Comparison of ENCODE assay signal across 11 cellular contexts in genomic region chr3:5498981-5499380, GRCh38.
DNase-seq lines count a peak whose midpoint lies in the region; ATAC-seq and TF ChIP-seq lines count a peak whose summit lies in the region.
"Had no signal": no experiment of that assay in that cellular context is flagged by ENCODE, and none has a peak within 500 bp of the region (broad histone marks: within the 10 kb centered on the region; RNA-seq: fewer than 3 reads in every experiment).

No MANE protein-coding gene starts in this region.

- TF ChIP-seq CTCF in OCI-LY3 (IDR thresholded peaks at IDR 0.05; ENCODE audit: low read depth, low read length), result no peak
- TF ChIP-seq CTCF in right atrium auricular region (IDR thresholded peaks at IDR 0.05), result no peak

- no peak overlapping the region for H3K9ac ChIP-seq in OCI-LY3 (ENCODE audit: low read length)

- H3K27ac ChIP-seq in OCI-LY3 (ENCODE audit: low read length) (no peak overlapping the region), right atrium auricular region (no peak overlapping the region)
- H3K27ac ChIP-seq: C4-2B, PC-9 had no signal

- no peaks in the 10 kb centered on the region for H3K79me2 ChIP-seq in OCI-LY3 (ENCODE audit: low read length)

- DNase-seq in CD1c-positive myeloid dendritic cell (ENCODE audit: extremely low spot score) (no peak), Kasumi-1 (lab: John Stamatoyannopoulos, UW) (no peak), right atrium auricular region (ENCODE audit: low spot score) (no peak)
- DNase-seq in activated CD4-positive, CD25-positive, alpha-beta regulatory T cell (lab: John Stamatoyannopoulos, UW), result no peak
- DNase-seq: NCI-H187, PC-9 had no signal

- H3K9me3 ChIP-seq in OCI-LY3 (ENCODE audit: insufficient read depth, low read length), result no peaks in the 10 kb centered on the region
- no peaks in the 10 kb centered on the region for H3K9me3 ChIP-seq in right atrium auricular region

- H3K36me3 ChIP-seq in OCI-LY3 (replicated peaks; ENCODE audit: low read depth, low read length) (no peaks in the 10 kb centered on the region), right atrium auricular region (no peaks in the 10 kb centered on the region)

- no peak overlapping the region for H2AFZ ChIP-seq in OCI-LY3 (ENCODE audit: low read depth, low read length)
- H2AFZ ChIP-seq: PC-9 had no signal

- no peak overlapping the region for H3K4me3 ChIP-seq in OCI-LY3 (ENCODE audit: low read length)
- no peak overlapping the region for H3K4me3 ChIP-seq in right atrium auricular region
- H3K4me3 ChIP-seq: PC-9 had no signal

- peaks cover 19% of the 10 kb centered on the region for H3K4me1 ChIP-seq in OCI-LY3 (ENCODE audit: low read length)
- H3K4me1 ChIP-seq in right atrium auricular region, result no peaks in the 10 kb centered on the region

- H3K4me2 ChIP-seq in OCI-LY3 (ENCODE audit: low read length), result peak overlapping the region; percentile 66
- H3K4me2 ChIP-seq: PC-9 had no signal

- ATAC-seq in GM19025 (IDR thresholded peaks at IDR 0.05; ENCODE audit: low read depth, unreplicated experiment), result peak; percentile 23
- peak; percentile 27 for ATAC-seq in GM21717 (IDR thresholded peaks at IDR 0.05; ENCODE audit: unreplicated experiment)
- peak; percentile 35 for ATAC-seq in HG03097 (IDR thresholded peaks at IDR 0.05; ENCODE audit: low FRiP score, unreplicated experiment)

- H3K27me3 ChIP-seq in OCI-LY3 (ENCODE audit: low read depth, low read length) (peaks cover 80% of the 10 kb centered on the region), right atrium auricular region (no peaks in the 10 kb centered on the region)

- H4K20me1 ChIP-seq in OCI-LY3 (ENCODE audit: insufficient read depth, low read length), result peaks cover 9% of the 10 kb centered on the region; the same call in 1 of the 2 replicates
